8 cellular contexts compared by ENCODE assay signal in the genomic region with DNA sequence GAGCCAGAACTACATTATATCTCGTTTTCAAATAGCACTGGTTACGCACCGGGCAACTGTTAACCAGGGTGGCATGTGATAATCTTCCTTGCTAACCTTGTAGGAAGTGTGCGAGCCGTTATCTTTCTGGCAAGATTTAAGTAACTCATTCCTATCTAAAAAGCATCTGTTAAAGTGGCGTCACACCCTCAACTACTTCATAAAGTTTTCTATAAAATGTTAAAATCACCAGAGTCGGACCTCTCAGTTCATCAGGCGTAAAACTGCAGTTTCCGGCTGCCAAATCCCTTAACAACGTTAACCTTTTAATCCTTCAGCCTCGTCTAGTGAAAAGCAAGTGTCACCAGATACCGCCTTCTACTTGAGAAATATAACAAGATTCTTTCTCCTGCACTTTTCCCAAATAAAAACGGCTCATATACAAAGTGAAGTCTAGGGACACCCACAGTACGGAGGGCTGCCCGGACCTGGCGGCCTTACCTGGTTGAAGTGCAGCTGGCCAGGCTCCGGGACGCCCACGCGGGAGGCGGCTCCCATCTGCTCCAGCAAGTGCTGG. TPM values are rescaled to one million over a fixed set of nuclear protein-coding genes. Genes with fewer than 3 reads are reported as not detected.
A peak's percentile ranks its signal among the peaks of the same experiment; 100 is the strongest.
DNase-seq lines count a peak whose midpoint lies in the region; ATAC-seq and TF ChIP-seq lines count a peak whose summit lies in the region.

No MANE protein-coding gene starts in this region.

- ATAC-seq in GM21526 (IDR thresholded peaks at IDR 0.05; ENCODE audit: low FRiP score, unreplicated experiment) = peak; percentile 51

- H3K27me3 ChIP-seq in Caco-2 (replicated peaks; ENCODE audit: control insufficient read depth, insufficient read depth, low read length) (no peaks in the 10 kb centered on the region), rectal smooth muscle tissue (ENCODE audit: control insufficient read depth, insufficient read depth, low read length) (no peaks in the 10 kb centered on the region)

- peaks cover under 1% of the 10 kb centered on the region for H3K27me3 Mint-ChIP-seq in Caco-2 (ENCODE audit: insufficient read depth, unreplicated experiment)

- H3K9me3 Mint-ChIP-seq in Caco-2 (ENCODE audit: unreplicated experiment) = no peaks in the 10 kb centered on the region

- no TSS peak for BruUV-seq in Caco-2 (replicated peaks; lab: Mats Ljungman, UMichigan)

- peaks cover 9% of the 10 kb centered on the region for H3K4me1 Mint-ChIP-seq in Caco-2 (ENCODE audit: low read depth, unreplicated experiment)

- H3K27ac Mint-ChIP-seq in Caco-2 (ENCODE audit: unreplicated experiment) = no peak overlapping the region

- no peaks in the 10 kb centered on the region for H3K9me3 ChIP-seq in Caco-2

- intact Hi-C loops in Caco-2 (cut with micrococcal nuclease; ENCODE audit: unreplicated experiment) = loop anchor here (2.0 to 10.0 kb wide), 5 partner anchors 35 to 751 kb away; a partner anchor contains a TSS

- CTCF ChIA-PET in Caco-2 (lab: Charles Lee) = interaction anchor here (0.5 to 2.3 kb wide), 2 partner anchors 87 to 1149 kb away, joined by 3 to 13 read pairs; no protein-coding TSS in a partner anchor
- CTCF ChIA-PET in HEK293T (lab: Yijun Ruan, JAX) = interaction anchor here (1.3 kb wide), 1 partner anchor 87 kb away, joined by 3 read pairs; no protein-coding TSS in a partner anchor

- H3K36me3 ChIP-seq in Caco-2 (ENCODE audit: control insufficient read depth, insufficient read depth, low read length) (no peaks in the 10 kb centered on the region), rectal smooth muscle tissue (ENCODE audit: control insufficient read depth, insufficient read depth, low read length) (no peaks in the 10 kb centered on the region)

- H3K4me1 ChIP-seq in Caco-2 (peaks cover 25% of the 10 kb centered on the region; the same call in 1 of the 2 replicates), rectal smooth muscle tissue (ENCODE audit: control insufficient read depth, insufficient read depth, low read length) (peaks cover 8% of the 10 kb centered on the region)

- POLR2A ChIA-PET in Caco-2 (lab: Charles Lee) = no interaction called here
- POLR2A ChIA-PET in HEK293T (lab: Yijun Ruan, JAX) = interaction anchor here (1.8 kb wide), 1 partner anchor 87 kb away, joined by 7 read pairs; no protein-coding TSS in a partner anchor

- peak overlapping the region; percentile 42 for H3K4me3 ChIP-seq in Caco-2 (ENCODE audit: low read depth, low read length)
- H3K4me3 ChIP-seq in fibroblast of the aortic adventitia (ENCODE audit: low read depth, low read length) = peak overlapping the region; percentile 78
- peak overlapping the region; percentile 79 for H3K4me3 ChIP-seq in rectal smooth muscle tissue (ENCODE audit: low read length)

- DNase-seq in Caco-2 = no peak
- DNase-seq in HuH-7 (ENCODE audit: low spot score) = peak; percentile 7
- peak; percentile 46 to 48 for DNase-seq in activated CD4-positive, alpha-beta T cell treated with anti-CD3 and anti-CD28 coated beads, Interleukin-2, amount 50 U/mL, for 4 hours
- DNase-seq in fibroblast of the aortic adventitia (ENCODE audit: low read depth) = peak; percentile 35
- no peak for DNase-seq in KG1 (lab: John Stamatoyannopoulos, UW)
- DNase-seq in HEK293T (ENCODE audit: extremely low spot score) = no peak

- H3K36me3 Mint-ChIP-seq in Caco-2 (ENCODE audit: insufficient read depth, unreplicated experiment) = peaks cover 4% of the 10 kb centered on the region

- H3K4me3 Mint-ChIP-seq in Caco-2 (ENCODE audit: unreplicated experiment) = peak overlapping the region; percentile 81

- no peak overlapping the region for H3K27ac ChIP-seq in rectal smooth muscle tissue (ENCODE audit: low read depth, low read length)

- no peak for TF ChIP-seq CTCF in Caco-2 (IDR thresholded peaks at IDR 0.05; ENCODE audit: insufficient read depth in 1 of 2, low read depth in 1 of 2, low read length in 1 of 2, severe bottlenecking in 1 of 2, unreplicated experiment in 1 of 2)
- TF ChIP-seq CTCF in fibroblast of the aortic adventitia (IDR thresholded peaks at IDR 0.05; ENCODE audit: insufficient read depth, low read length) = no peak

- peak overlapping the region; percentile 50 for H3K9ac ChIP-seq in rectal smooth muscle tissue (ENCODE audit: low read length)

TF ChIP-seq in HEK293T, 16 proteins besides CTCF, POLR2A, EP300 and RAD21:
- no peak for TF ChIP-seq SP1 (IDR thresholded peaks at IDR 0.05)
- no peak for TF ChIP-seq LEF1 (IDR thresholded peaks at IDR 0.05; ENCODE audit: borderline replicate concordance)

RNA-seq across cellular contexts. Expression of a gene that starts 1.2 kb away (rescaled TPM):
- total RNA-seq in Caco-2 (2022) = 14.1 and 15.5 TPM in 2 replicates
- total RNA-seq in fibroblast of the aortic adventitia (ENCODE audit: low replicate concordance) = 14.7 and 70.0 TPM in 2 replicates

Comparison
In these comparisons a context has a peak if more than half of its experiments do, and no peak if none do; other contexts are left out.
1. DNase-seq: peak in HuH-7 (single experiment), activated CD4-positive, alpha-beta T cell treated with anti-CD3 and anti-CD28 coated beads, Interleukin-2, amount 50 U/mL, for 4 hours (2 of 2) and fibroblast of the aortic adventitia (single experiment); none in Caco-2 (0 of 2), KG1 (single experiment) and HEK293T (single experiment).
2. Peak in every context shown above with its lines, with median percentiles within 50 percentile points of each other: H3K4me3 ChIP-seq.